Comparison of ENCODE assay signal across 24 cellular contexts in genomic region chr7:119900996-119901395, GRCh38.
DNase-seq lines count a peak whose midpoint lies in the region; ATAC-seq, FAIRE-seq and TF ChIP-seq lines count a peak whose summit lies in the region.
"Had no signal": no experiment of that assay in that cellular context is flagged by ENCODE, and none has a peak within 500 bp of the region (broad histone marks: within the 10 kb centered on the region; RNA-seq: fewer than 3 reads in every experiment).

No MANE protein-coding gene starts in this region.

- no peak overlapping the region for H3K27ac ChIP-seq in endodermal cell (ENCODE audit: low read depth, low read length)
- no peak overlapping the region for H3K27ac ChIP-seq in kidney (ENCODE audit: low read depth in 2 of 2, low read length in 2 of 2)
- no peak overlapping the region for H3K27ac ChIP-seq in upper lobe of right lung
- no peak overlapping the region for H3K27ac ChIP-seq in PC-3 (ENCODE audit: low read length)
- H3K27ac ChIP-seq: coronary artery, heart right ventricle, psoas muscle, tibial nerve had no signal

- no peak overlapping the region for H3K4me3 Mint-ChIP-seq in endodermal cell
- H3K4me3 Mint-ChIP-seq: activated CD8-positive, alpha-beta T cell treated with anti-CD3 and anti-CD28 coated beads, Interleukin-2, amount 10 ng/mL, durations not matched to agents 7 days and 5 days; activated naive CD4-positive, alpha-beta T cell treated with anti-CD3 and anti-CD28 coated beads, Interleukin-2, amount 10 ng/mL, durations not matched to agents 7 days and 5 days; activated T-cell treated with anti-CD3 and anti-CD28 coated beads, Interleukin-2, amount 50 U/mL, for 4 hours; CD4-positive, CD25-positive, alpha-beta regulatory T cell; nephron; stimulated activated naive B cell treated with anti-CD40 and anti-IgM and Interleukin-4, amounts not matched to agents 10 μg/mL and 1 μg/mL and 100 μg/mL, for 72 hours had no signal

- H3K27me3 ChIP-seq in endodermal cell (ENCODE audit: control insufficient read depth, insufficient read depth, low read length, poor library complexity, severe bottlenecking) (no peaks in the 10 kb centered on the region), upper lobe of right lung (no peaks in the 10 kb centered on the region), PC-3 (ENCODE audit: low read length) (no peaks in the 10 kb centered on the region)
- H3K27me3 ChIP-seq: heart right ventricle, tibial nerve had no signal

- H3K79me2 ChIP-seq in PC-3 (ENCODE audit: low read length), result no peaks in the 10 kb centered on the region

- H2AFZ ChIP-seq in PC-3 (ENCODE audit: low read length), result no peak overlapping the region

- no peak for FAIRE-seq in kidney (lab: Jason Lieb, UNC)
- FAIRE-seq: islet of Langerhans had no signal

- no peak overlapping the region for H3K4me2 ChIP-seq in PC-3 (ENCODE audit: low read length)

- POLR2A ChIA-PET in PC-3 (lab: Charles Lee; ENCODE audit: unreplicated experiment), result no interaction called here

- CTCF ChIA-PET in PC-3 (lab: Charles Lee), result no interaction called here

- H3K36me3 Mint-ChIP-seq in endodermal cell (ENCODE audit: low read depth), result no peaks in the 10 kb centered on the region
- H3K36me3 Mint-ChIP-seq: activated naive CD4-positive, alpha-beta T cell treated with anti-CD3 and anti-CD28 coated beads, Interleukin-2, amount 10 ng/mL, durations not matched to agents 7 days and 5 days; CD4-positive, CD25-positive, alpha-beta regulatory T cell; stimulated activated naive B cell treated with anti-CD40 and anti-IgM and Interleukin-4, amounts not matched to agents 10 μg/mL and 1 μg/mL and 100 μg/mL, for 72 hours had no signal

- TF ChIP-seq CTCF in endodermal cell (conservative IDR thresholded peaks at IDR 0.05) (no peak), kidney (IDR thresholded peaks at IDR 0.05; ENCODE audit: borderline replicate concordance, extremely low read depth, insufficient read depth) (no peak), upper lobe of right lung (IDR thresholded peaks at IDR 0.05) (no peak), PC-3 (conservative IDR thresholded peaks at IDR 0.05; ENCODE audit: low read depth, low read length) (no peak)

- no peaks in the 10 kb centered on the region for H3K36me3 ChIP-seq in endodermal cell (ENCODE audit: control insufficient read depth, insufficient read depth, low read length)
- no peaks in the 10 kb centered on the region for H3K36me3 ChIP-seq in kidney (ENCODE audit: control insufficient read depth in 1 of 2, insufficient read depth in 2 of 2, low read length in 2 of 2)
- no peaks in the 10 kb centered on the region for H3K36me3 ChIP-seq in upper lobe of right lung
- no peaks in the 10 kb centered on the region for H3K36me3 ChIP-seq in PC-3 (ENCODE audit: low read depth, low read length)
- H3K36me3 ChIP-seq: heart right ventricle, tibial nerve had no signal

- H3K4me3 ChIP-seq in endodermal cell (ENCODE audit: low read length) (no peak overlapping the region), kidney (ENCODE audit: low read length in 2 of 2) (no peak overlapping the region), upper lobe of right lung (no peak overlapping the region), PC-3 (ENCODE audit: low read length) (no peak overlapping the region)
- H3K4me3 ChIP-seq: coronary artery, heart right ventricle, psoas muscle, tibial nerve had no signal

- H3K4me1 Mint-ChIP-seq in endodermal cell, result no peaks in the 10 kb centered on the region
- H3K4me1 Mint-ChIP-seq: activated naive CD4-positive, alpha-beta T cell treated with anti-CD3 and anti-CD28 coated beads, Interleukin-2, amount 10 ng/mL, durations not matched to agents 7 days and 5 days; CD4-positive, CD25-positive, alpha-beta regulatory T cell; nephron; stimulated activated naive B cell treated with anti-CD40 and anti-IgM and Interleukin-4, amounts not matched to agents 10 μg/mL and 1 μg/mL and 100 μg/mL, for 72 hours had no signal

- H3K4me1 ChIP-seq in endodermal cell (ENCODE audit: control insufficient read depth, insufficient read depth, low read length) (no peaks in the 10 kb centered on the region), kidney (ENCODE audit: control insufficient read depth in 1 of 2, insufficient read depth in 1 of 2, low read depth in 1 of 2, low read length in 2 of 2) (no peaks in the 10 kb centered on the region), upper lobe of right lung (no peaks in the 10 kb centered on the region), PC-3 (ENCODE audit: insufficient read depth, low read length) (no peaks in the 10 kb centered on the region)
- H3K4me1 ChIP-seq: heart right ventricle, psoas muscle, tibial nerve had no signal

- no peaks in the 10 kb centered on the region for H3F3A ChIP-seq in PC-3 (ENCODE audit: low read length, unreplicated experiment)

- no peak overlapping the region for H3K9ac ChIP-seq in endodermal cell (ENCODE audit: extremely low read depth, low read length, poor library complexity, severe bottlenecking)
- H3K9ac ChIP-seq in kidney (ENCODE audit: low read length in 2 of 2), result no peak overlapping the region
- no peak overlapping the region for H3K9ac ChIP-seq in PC-3 (ENCODE audit: low read length)

- no peak overlapping the region for H3K27ac Mint-ChIP-seq in endodermal cell
- H3K27ac Mint-ChIP-seq: activated CD8-positive, alpha-beta T cell treated with anti-CD3 and anti-CD28 coated beads, Interleukin-2, amount 10 ng/mL, durations not matched to agents 7 days and 5 days; activated naive CD4-positive, alpha-beta T cell treated with anti-CD3 and anti-CD28 coated beads, Interleukin-2, amount 10 ng/mL, durations not matched to agents 7 days and 5 days; CD4-positive, CD25-positive, alpha-beta regulatory T cell; stimulated activated naive B cell treated with anti-CD40 and anti-IgM and Interleukin-4, amounts not matched to agents 10 μg/mL and 1 μg/mL and 100 μg/mL, for 72 hours had no signal

- H3K9me3 ChIP-seq in endodermal cell (ENCODE audit: control insufficient read depth, low read length) (no peaks in the 10 kb centered on the region), kidney (ENCODE audit: control insufficient read depth in 1 of 2, low read length in 2 of 2) (no peaks in the 10 kb centered on the region), upper lobe of right lung (no peaks in the 10 kb centered on the region), PC-3 (ENCODE audit: low read length) (no peaks in the 10 kb centered on the region)
- H3K9me3 ChIP-seq: psoas muscle had no signal

- 92 to 93% methylated on average over 3 to 5 of the region's 5 CpGs for WGBS in endodermal cell (ENCODE audit: insufficient coverage in 1 of 2, insufficient read length in 1 of 2), 2 experiments

- H3K9me3 Mint-ChIP-seq in endodermal cell, result no peaks in the 10 kb centered on the region

- no peaks in the 10 kb centered on the region for H3K9me2 ChIP-seq in PC-3 (replicated peaks; ENCODE audit: low read length)

- no TSS peak for BruUV-seq in PC-3 (replicated peaks; lab: Mats Ljungman, UMichigan)

- DNase-seq in Right ventricle myocardium inferior (ENCODE audit: missing footprints), result peak; percentile 42
- no peak for DNase-seq in left cardiac atrium
- DNase-seq in endodermal cell, result peak; percentile 46
- peak; percentile 32 for DNase-seq in kidney
- DNase-seq in upper lobe of right lung, result no peak
- DNase-seq in PC-3, result no peak
- DNase-seq in NCI-H2227 (lab: John Stamatoyannopoulos, UW; ENCODE audit: unreplicated experiment), result no peak
- DNase-seq: ACHN; activated CD8-positive, alpha-beta T cell treated with anti-CD3 and anti-CD28 coated beads, Interleukin-2, amount 10 ng/mL, durations not matched to agents 7 days and 5 days; activated naive CD4-positive, alpha-beta T cell treated with anti-CD3 and anti-CD28 coated beads, Interleukin-2, amount 10 ng/mL, durations not matched to agents 7 days and 5 days; activated T-cell treated with anti-CD3 and anti-CD28 coated beads, Interleukin-2, amount 50 U/mL, for 4 hours; CD4-positive, CD25-positive, alpha-beta regulatory T cell; DMS153; heart right ventricle; mesenchymal stem cell; NCI-H146; NCI-H446 treated with DMSO at 0.1 percent for 48 hours; psoas muscle; stimulated activated naive B cell treated with anti-CD40 and anti-IgM and Interleukin-4, amounts not matched to agents 10 μg/mL and 1 μg/mL and 100 μg/mL, for 72 hours had no signal

- H4K20me1 ChIP-seq in PC-3 (ENCODE audit: low read length), result no peaks in the 10 kb centered on the region

- H3K27me3 Mint-ChIP-seq in endodermal cell (ENCODE audit: insufficient read depth), result peaks cover 2% of the 10 kb centered on the region
- H3K27me3 Mint-ChIP-seq: activated naive CD4-positive, alpha-beta T cell treated with anti-CD3 and anti-CD28 coated beads, Interleukin-2, amount 10 ng/mL, durations not matched to agents 7 days and 5 days; CD4-positive, CD25-positive, alpha-beta regulatory T cell; stimulated activated naive B cell treated with anti-CD40 and anti-IgM and Interleukin-4, amounts not matched to agents 10 μg/mL and 1 μg/mL and 100 μg/mL, for 72 hours had no signal

- no peak for ATAC-seq in Right ventricle myocardium inferior
- ATAC-seq in left cardiac atrium, result no peak
- peak; percentile 36 for ATAC-seq in upper lobe of right lung
- ATAC-seq in PC-3, result no peak
- no peak for ATAC-seq in HG02938 (IDR thresholded peaks at IDR 0.05; ENCODE audit: unreplicated experiment)
- ATAC-seq: activated CD8-positive, alpha-beta T cell treated with anti-CD3 and anti-CD28 coated beads, Interleukin-2, amount 10 ng/mL, durations not matched to agents 7 days and 5 days; activated T-cell treated with anti-CD3 and anti-CD28 coated beads, Interleukin-2, amount 50 U/mL, for 4 hours; heart right ventricle; psoas muscle had no signal

- intact Hi-C loops in Right ventricle myocardium inferior (cut with DNase I), result no loop called here
- intact Hi-C loops in left cardiac atrium (cut with DNase I), result no loop called here
- intact Hi-C loops in kidney (cut with DNase I), result no loop called here
- intact Hi-C loops in upper lobe of right lung (cut with DNase I), result no loop called here
- intact Hi-C loops in PC-3 (cut with micrococcal nuclease), result no loop called here

Comparison
In these comparisons a context has a peak if more than half of its experiments do, and no peak if none do; other contexts are left out.
1. DNase-seq: peak in Right ventricle myocardium inferior (single experiment), endodermal cell (single experiment) and kidney (single experiment); none in left cardiac atrium (single experiment), upper lobe of right lung (single experiment), PC-3 (single experiment) and NCI-H2227 (single experiment).